ENCODE assay signal across 6 cellular contexts in genomic region chr1:1616838-1617237, GRCh38. TPM values are rescaled to one million over a fixed set of nuclear protein-coding genes. Genes with fewer than 3 reads are reported as not detected.
DNase-seq lines count a peak whose midpoint lies in the region; ATAC-seq and TF ChIP-seq lines count a peak whose summit lies in the region.

No MANE protein-coding gene starts in this region.

- POLR2A ChIA-PET in activated CD4-positive, alpha-beta memory T cell treated with anti-CD3 and anti-CD28 coated beads, Interleukin-2, amount 10 ng/mL, durations not matched to agents 7 days and 5 days (lab: Charles Lee), result no interaction called here

- H3K9me3 ChIP-seq in BLaER1 treated with 17β-estradiol and CSF1 and Interleukin-3, amounts not matched to agents 10 nM and 100 nM (replicated peaks in 1 of 11), result no peaks in the 10 kb centered on the region
- no peaks in the 10 kb centered on the region for H3K9me3 ChIP-seq in lower lobe of right lung

- peak overlapping the region; percentile 81 to 98 (median 90) for H3K4me3 ChIP-seq in BLaER1 treated with 17β-estradiol and CSF1 and Interleukin-3, amounts not matched to agents 10 nM and 100 nM
- peak overlapping the region; percentile 96 for H3K4me3 ChIP-seq in lower lobe of right lung

- peak overlapping the region; percentile 90 to 99 (median 96) for H3K9ac ChIP-seq in BLaER1 treated with 17β-estradiol and CSF1 and Interleukin-3, amounts not matched to agents 10 nM and 100 nM

- TF ChIP-seq CTCF in lower lobe of right lung (IDR thresholded peaks at IDR 0.05), result no peak

- intact Hi-C loops in lower lobe of right lung (cut with DNase I), result no loop called here

- peaks cover 27 to 47% (median 33%) of the 10 kb centered on the region in 10 experiments for H3K4me1 ChIP-seq in BLaER1 treated with 17β-estradiol and CSF1 and Interleukin-3, amounts not matched to agents 10 nM and 100 nM
- peaks cover 28% of the 10 kb centered on the region for H3K4me1 ChIP-seq in lower lobe of right lung

- CTCF ChIA-PET in activated CD4-positive, alpha-beta memory T cell treated with anti-CD3 and anti-CD28 coated beads, Interleukin-2, amount 10 ng/mL, durations not matched to agents 7 days and 5 days (lab: Charles Lee), result no interaction called here

- H3K9me3 Mint-ChIP-seq in activated CD4-positive, alpha-beta memory T cell treated with anti-CD3 and anti-CD28 coated beads, Interleukin-2, amount 10 ng/mL, durations not matched to agents 7 days and 5 days, result no peaks in the 10 kb centered on the region

- no peak for ATAC-seq in lower lobe of right lung
- ATAC-seq in HG03039 (IDR thresholded peaks at IDR 0.05; ENCODE audit: unreplicated experiment), result no peak
- no peak for ATAC-seq in GM21619 (IDR thresholded peaks at IDR 0.05; ENCODE audit: unreplicated experiment)

- H3K27ac Mint-ChIP-seq in activated CD4-positive, alpha-beta memory T cell treated with anti-CD3 and anti-CD28 coated beads, Interleukin-2, amount 10 ng/mL, durations not matched to agents 7 days and 5 days, result peak overlapping the region; percentile 66

- no peaks in the 10 kb centered on the region for H3K27me3 ChIP-seq in BLaER1 treated with 17β-estradiol and CSF1 and Interleukin-3, amounts not matched to agents 10 nM and 100 nM
- H3K27me3 ChIP-seq in lower lobe of right lung (ENCODE audit: low read depth), result no peaks in the 10 kb centered on the region

- peaks cover 32% of the 10 kb centered on the region for H3K4me1 Mint-ChIP-seq in activated CD4-positive, alpha-beta memory T cell treated with anti-CD3 and anti-CD28 coated beads, Interleukin-2, amount 10 ng/mL, durations not matched to agents 7 days and 5 days

- peak overlapping the region; percentile 77 for H3K4me3 Mint-ChIP-seq in activated CD4-positive, alpha-beta memory T cell treated with anti-CD3 and anti-CD28 coated beads, Interleukin-2, amount 10 ng/mL, durations not matched to agents 7 days and 5 days

- H3K36me3 ChIP-seq in BLaER1 treated with 17β-estradiol and CSF1 and Interleukin-3, amounts not matched to agents 10 nM and 100 nM, result peaks cover 0 to 28% (median 14%) of the 10 kb centered on the region in 11 experiments; a peak in 14 of 22 replicates
- H3K36me3 ChIP-seq in lower lobe of right lung, result peaks cover 14% of the 10 kb centered on the region

- no peak for DNase-seq in activated CD4-positive, alpha-beta memory T cell treated with anti-CD3 and anti-CD28 coated beads, Interleukin-2, amount 10 ng/mL, durations not matched to agents 7 days and 5 days
- DNase-seq in lower lobe of right lung, result no peak
- no peak for DNase-seq in midbrain (lab: John Stamatoyannopoulos, UW)

- peaks cover 6% of the 10 kb centered on the region for H3K36me3 Mint-ChIP-seq in activated CD4-positive, alpha-beta memory T cell treated with anti-CD3 and anti-CD28 coated beads, Interleukin-2, amount 10 ng/mL, durations not matched to agents 7 days and 5 days (ENCODE audit: low read depth)

- 0 out of 22 replicates have a peak overlapping the region, but pooled peaks of 1 of the 11 experiments have one; percentile 96 for H3K27ac ChIP-seq in BLaER1 treated with 17β-estradiol and CSF1 and Interleukin-3, amounts not matched to agents 10 nM and 100 nM
- H3K27ac ChIP-seq in lower lobe of right lung, result no peak overlapping the region

- peak overlapping the region; percentile 84 to 100 (median 98) for H3K4me2 ChIP-seq in BLaER1 treated with 17β-estradiol and CSF1 and Interleukin-3, amounts not matched to agents 10 nM and 100 nM

- peaks cover 11 to 76% (median 58%) of the 10 kb centered on the region in 11 experiments; a peak in 18 of 22 replicates for H4K20me1 ChIP-seq in BLaER1 treated with 17β-estradiol and CSF1 and Interleukin-3, amounts not matched to agents 10 nM and 100 nM

- H3K27me3 Mint-ChIP-seq in activated CD4-positive, alpha-beta memory T cell treated with anti-CD3 and anti-CD28 coated beads, Interleukin-2, amount 10 ng/mL, durations not matched to agents 7 days and 5 days, result no peaks in the 10 kb centered on the region

RNA-seq across cellular contexts. Expression of gene MIB2, which starts 1.5 kb away (rescaled TPM):
- 10 to 100 TPM; 37.2 to 37.5 TPM for total RNA-seq in activated CD4-positive, alpha-beta memory T cell treated with anti-CD3 and anti-CD28 coated beads, Interleukin-2, amount 10 ng/mL, durations not matched to agents 7 days and 5 days
- 82.5 TPM for total RNA-seq in lower lobe of right lung

RNA-seq across cellular contexts. Expression of gene MMP23B, which starts 15.1 kb away (rescaled TPM):
- 1 to 10 TPM in 1 of 2 experiments, under 1 TPM in 1; 0.63 to 2.4 TPM for total RNA-seq in activated CD4-positive, alpha-beta memory T cell treated with anti-CD3 and anti-CD28 coated beads, Interleukin-2, amount 10 ng/mL, durations not matched to agents 7 days and 5 days
- total RNA-seq in lower lobe of right lung, result 27.2 TPM

RNA-seq across cellular contexts. Expression of gene FNDC10, which starts 16.9 kb away (rescaled TPM):
- 1 to 10 TPM; 2.6 to 2.7 TPM for total RNA-seq in activated CD4-positive, alpha-beta memory T cell treated with anti-CD3 and anti-CD28 coated beads, Interleukin-2, amount 10 ng/mL, durations not matched to agents 7 days and 5 days
- total RNA-seq in lower lobe of right lung, result 7.7 TPM

RNA-seq across cellular contexts. Expression of gene CDK11B, which starts 42.0 kb away (rescaled TPM):
- total RNA-seq in activated CD4-positive, alpha-beta memory T cell treated with anti-CD3 and anti-CD28 coated beads, Interleukin-2, amount 10 ng/mL, durations not matched to agents 7 days and 5 days, result 10 to 100 TPM; 32.5 to 32.7 TPM
- total RNA-seq in lower lobe of right lung, result 23.0 TPM

RNA-seq across cellular contexts. Expression of gene SSU72, which starts 42.2 kb away (rescaled TPM):
- 100 to 1,000 TPM; 111 to 113 TPM for total RNA-seq in activated CD4-positive, alpha-beta memory T cell treated with anti-CD3 and anti-CD28 coated beads, Interleukin-2, amount 10 ng/mL, durations not matched to agents 7 days and 5 days
- total RNA-seq in lower lobe of right lung, result 123 TPM
